1 cellular context compared by ENCODE assay signal in genomic region chr5:173764321-173765029, GRCh38.
TF ChIP-seq lines count a peak whose summit lies in the region.

No MANE protein-coding gene starts in this region.

TF ChIP-seq in HepG2, 621 proteins besides CTCF, POLR2A, EP300 and RAD21 (continued from another document and continues in another):
- peak; percentile 75 for TF ChIP-seq ARID5B (CRISPR knock-in tag; IDR thresholded peaks at IDR 0.05)
- TF ChIP-seq GATA4 (IDR thresholded peaks at IDR 0.05; ENCODE audit: borderline replicate concordance, low read depth) = peak; percentile 54; the same call in 1 of the 2 replicates
- TF ChIP-seq GZF1 (CRISPR knock-in tag; IDR thresholded peaks at IDR 0.05) = no peak
- TF ChIP-seq PATZ1 (CRISPR knock-in tag; IDR thresholded peaks at IDR 0.05) = peak; percentile 80
- TF ChIP-seq MYC (CRISPR knock-in tag; IDR thresholded peaks at IDR 0.05; ENCODE audit: borderline replicate concordance) = peak; percentile 53; the same call in 1 of the 2 replicates
- no peak for TF ChIP-seq LCORL (IDR thresholded peaks at IDR 0.05)
- peak; percentile 65 for TF ChIP-seq LCORL (CRISPR knock-in tag; IDR thresholded peaks at IDR 0.05)
- TF ChIP-seq FOXP4 (CRISPR knock-in tag; IDR thresholded peaks at IDR 0.05) = peak; percentile 41
- no peak for TF ChIP-seq NFKB2 (CRISPR knock-in tag; IDR thresholded peaks at IDR 0.05; ENCODE audit: borderline replicate concordance)
- TF ChIP-seq MAX (IDR thresholded peaks at IDR 0.05) = peak; percentile 52; the same call in 1 of the 2 replicates
- TF ChIP-seq ZNF780A (CRISPR knock-in tag; IDR thresholded peaks at IDR 0.05) = no peak
- no peak for TF ChIP-seq RBM22 (optimal IDR thresholded peaks at IDR 0.05; ENCODE audit: low read length)
- no peak for TF ChIP-seq ZNF232 (CRISPR knock-in tag; IDR thresholded peaks at IDR 0.05; ENCODE audit: borderline replicate concordance)
- peak; percentile 56 for TF ChIP-seq HMG20A (CRISPR knock-in tag; IDR thresholded peaks at IDR 0.05; ENCODE audit: borderline replicate concordance)
- no peak; the same call in 1 of the 2 replicates for TF ChIP-seq POLR2AphosphoS5 (IDR thresholded peaks at IDR 0.05; ENCODE audit: low read depth, low read length)
- TF ChIP-seq FOXM1 (CRISPR knock-in tag; IDR thresholded peaks at IDR 0.05) = no peak
- TF ChIP-seq TBP (CRISPR knock-in tag; IDR thresholded peaks at IDR 0.05) = no peak
- TF ChIP-seq GFI1 (CRISPR knock-in tag; IDR thresholded peaks at IDR 0.05; ENCODE audit: borderline replicate concordance) = no peak
- peak; percentile 14; the same call in 1 of the 2 replicates for TF ChIP-seq YEATS4 (CRISPR knock-in tag; IDR thresholded peaks at IDR 0.05; ENCODE audit: borderline replicate concordance)
- no peak for TF ChIP-seq ZNF619 (CRISPR knock-in tag; IDR thresholded peaks at IDR 0.05)
- 0 out of 2 replicates have a peak, but pooled peaks have one; percentile 7 for TF ChIP-seq ZNF121 (CRISPR knock-in tag; IDR thresholded peaks at IDR 0.05)
- 0 out of 2 replicates have a peak, but pooled peaks have one; percentile 48 for TF ChIP-seq IRF9 (CRISPR knock-in tag; IDR thresholded peaks at IDR 0.05; ENCODE audit: borderline replicate concordance)
- peak; percentile 86 for TF ChIP-seq ZNF687 (CRISPR knock-in tag; IDR thresholded peaks at IDR 0.05)
- TF ChIP-seq THRA (CRISPR knock-in tag; IDR thresholded peaks at IDR 0.05; ENCODE audit: borderline replicate concordance) = peak; percentile 71; the same call in 1 of the 2 replicates
- peak; percentile 44; the same call in 1 of the 2 replicates for TF ChIP-seq FOXC1 (CRISPR knock-in tag; IDR thresholded peaks at IDR 0.05; ENCODE audit: borderline replicate concordance)
- no peak for TF ChIP-seq IKZF1 (IDR thresholded peaks at IDR 0.05)
- TF ChIP-seq MED1 (CRISPR knock-in tag; IDR thresholded peaks at IDR 0.05) = peak; percentile 88
- peak; percentile 51; the same call in 1 of the 2 replicates for TF ChIP-seq ELF3 (CRISPR knock-in tag; IDR thresholded peaks at IDR 0.05)
- TF ChIP-seq ETV6 (CRISPR knock-in tag; conservative IDR thresholded peaks at IDR 0.05) = no peak
- peak; percentile 34 for TF ChIP-seq STAG1 (CRISPR knock-in tag; IDR thresholded peaks at IDR 0.05)
- TF ChIP-seq TMF1 (CRISPR knock-in tag; IDR thresholded peaks at IDR 0.05; ENCODE audit: low read depth) = no peak
- peak; percentile 38; the same call in 1 of the 2 replicates for TF ChIP-seq POGZ (CRISPR knock-in tag; IDR thresholded peaks at IDR 0.05)
- TF ChIP-seq ATRX (CRISPR knock-in tag; IDR thresholded peaks at IDR 0.05; ENCODE audit: borderline replicate concordance) = no peak
- TF ChIP-seq YY1 (IDR thresholded peaks at IDR 0.05; ENCODE audit: insufficient read depth, insufficient replicate concordance, low read depth, low read length) = peak; percentile 85
- no peak for TF ChIP-seq ZNF891 (CRISPR knock-in tag; IDR thresholded peaks at IDR 0.05)
- TF ChIP-seq ZC3H4 (CRISPR knock-in tag; IDR thresholded peaks at IDR 0.05; ENCODE audit: borderline replicate concordance) = no peak
- TF ChIP-seq ZNF781 (CRISPR knock-in tag; IDR thresholded peaks at IDR 0.05; ENCODE audit: borderline replicate concordance, not compliant biosample characterization) = no peak
- no peak for TF ChIP-seq SP1 (IDR thresholded peaks at IDR 0.05)
- no peak for TF ChIP-seq SP1 (CRISPR knock-in tag; IDR thresholded peaks at IDR 0.05)
- no peak for TF ChIP-seq MEIS1 (CRISPR knock-in tag; IDR thresholded peaks at IDR 0.05; ENCODE audit: borderline replicate concordance)
- TF ChIP-seq ZNF549 (CRISPR knock-in tag; IDR thresholded peaks at IDR 0.05) = no peak
- TF ChIP-seq RXRB (CRISPR knock-in tag; IDR thresholded peaks at IDR 0.05; ENCODE audit: borderline replicate concordance) = peak; percentile 76
- peak; percentile 54; the same call in 1 of the 2 replicates for TF ChIP-seq TBX2 (CRISPR knock-in tag; IDR thresholded peaks at IDR 0.05; ENCODE audit: borderline replicate concordance)
- no peak for TF ChIP-seq ZNF607 (CRISPR knock-in tag; IDR thresholded peaks at IDR 0.05; ENCODE audit: borderline replicate concordance)
- no peak; the same call in 1 of the 2 replicates for TF ChIP-seq ELF1 (CRISPR knock-in tag; IDR thresholded peaks at IDR 0.05)
- TF ChIP-seq NR2F2 (IDR thresholded peaks at IDR 0.05; ENCODE audit: borderline replicate concordance, low read depth) = peak; percentile 51
- no peak for TF ChIP-seq GMEB2 (CRISPR knock-in tag; IDR thresholded peaks at IDR 0.05; ENCODE audit: low read depth)
- TF ChIP-seq ARNTL (CRISPR knock-in tag; IDR thresholded peaks at IDR 0.05) = no peak
- no peak for TF ChIP-seq ZNF614 (CRISPR knock-in tag; IDR thresholded peaks at IDR 0.05; ENCODE audit: borderline replicate concordance)
- no peak for TF ChIP-seq PRPF4 (IDR thresholded peaks at IDR 0.05; ENCODE audit: low read depth, low read length, poor library complexity, severe bottlenecking)
- TF ChIP-seq ZNF354B (CRISPR knock-in tag; IDR thresholded peaks at IDR 0.05) = no peak
- no peak for TF ChIP-seq ZNF33B (CRISPR knock-in tag; IDR thresholded peaks at IDR 0.05)
- TF ChIP-seq ZNF678 (CRISPR knock-in tag; IDR thresholded peaks at IDR 0.05) = no peak
- peak; percentile 80 for TF ChIP-seq GATAD2A (CRISPR knock-in tag; IDR thresholded peaks at IDR 0.05)
- TF ChIP-seq ZNF775 (CRISPR knock-in tag; IDR thresholded peaks at IDR 0.05; ENCODE audit: borderline replicate concordance) = no peak
- peak; percentile 95 for TF ChIP-seq JUND (CRISPR knock-in tag; IDR thresholded peaks at IDR 0.05)
- TF ChIP-seq TAF1 (CRISPR knock-in tag; IDR thresholded peaks at IDR 0.05) = peak; percentile 45; the same call in 1 of the 2 replicates
- peak; percentile 89 for TF ChIP-seq PHF21A (CRISPR knock-in tag; IDR thresholded peaks at IDR 0.05)
